Comparison of ENCODE assay signal across 24 cellular contexts in the genomic region with DNA sequence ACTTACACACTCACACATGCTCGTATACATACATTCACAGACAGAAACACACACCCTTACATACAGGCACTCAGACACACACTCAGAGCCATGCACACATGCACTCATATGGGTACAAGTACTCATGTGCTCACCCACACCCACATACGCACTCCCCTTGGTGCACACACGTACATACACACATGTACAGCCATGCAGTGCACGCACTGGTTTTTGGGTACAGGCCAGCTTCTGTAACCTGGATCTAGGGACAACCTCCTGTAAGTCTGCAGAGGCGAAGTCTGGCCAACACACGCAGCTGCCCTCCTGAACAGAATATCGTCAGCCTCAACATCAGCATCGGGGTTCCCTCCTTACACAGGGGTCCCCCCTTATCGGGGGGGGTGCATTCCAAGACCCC.
DNase-seq lines count a peak whose midpoint lies in the region; ATAC-seq, FAIRE-seq and TF ChIP-seq lines count a peak whose summit lies in the region.
"Had no signal": no experiment of that assay in that cellular context is flagged by ENCODE, and none has a peak within 500 bp of the region (broad histone marks: within the 10 kb centered on the region; RNA-seq: fewer than 3 reads in every experiment).

No MANE protein-coding gene starts in this region.

- no peak overlapping the region for H3K9ac ChIP-seq in H1 (replicated peaks in 1 of 4; ENCODE audit: extremely low read depth in 1 of 4, low read depth in 3 of 4, low read length in 3 of 4)

- POLR2A ChIA-PET in H1 (lab: Charles Lee; ENCODE audit: partially characterized antibody), result interaction anchor here (1.7 kb wide), 1 partner anchor 12 kb away, joined by 3 read pairs; no protein-coding TSS in a partner anchor

- no peaks in the 10 kb centered on the region for H3K9me3 ChIP-seq in H1 (ENCODE audit: insufficient read depth in 2 of 2, low read depth in 1 of 2, low read length in 1 of 2)
- no peaks in the 10 kb centered on the region for H3K9me3 ChIP-seq in tibial artery
- H3K9me3 ChIP-seq: BLaER1 treated with 17β-estradiol and CSF1 and Interleukin-3, amounts not matched to agents 10 nM and 100 nM had no signal

- no peak overlapping the region for H2BK120ac ChIP-seq in H1 (replicated peaks; ENCODE audit: low read depth, low read length)

- no peak overlapping the region for H2BK5ac ChIP-seq in H1 (ENCODE audit: low read depth, low read length)

- no peaks in the 10 kb centered on the region for H3K27me3 ChIP-seq in H1 (replicated peaks in 1 of 4; ENCODE audit: control insufficient read depth in 3 of 4, extremely low read depth in 1 of 4, insufficient read depth in 3 of 4, low read length in 3 of 4)
- H3K27me3 ChIP-seq in tibial artery, result peaks cover 0 to 12% of the 10 kb centered on the region in 2 donors
- H3K27me3 ChIP-seq: BLaER1 treated with 17β-estradiol and CSF1 and Interleukin-3, amounts not matched to agents 10 nM and 100 nM had no signal

- H2BK12ac ChIP-seq in H1 (ENCODE audit: low read depth, low read length), result no peak overlapping the region

- FAIRE-seq in H1 (lab: Jason Lieb, UNC), result no peak
- FAIRE-seq: D721Med, G401.6, GM18507, HTR-8/SVneo had no signal

- H3K79me2 ChIP-seq in H1 (ENCODE audit: control insufficient read depth in 1 of 2, insufficient read depth in 2 of 2, low read length in 2 of 2), result no peaks in the 10 kb centered on the region

- H3K4me1 ChIP-seq in H1 (replicated peaks in 1 of 4; ENCODE audit: control insufficient read depth in 3 of 4, insufficient read depth in 4 of 4, low read length in 3 of 4) (peaks cover 0 to 2% (median 0%) of the 10 kb centered on the region in 4 experiments; a peak in 1 of 7 replicates), tibial artery (no peaks in the 10 kb centered on the region)

- H3K4me2 ChIP-seq in H1 (ENCODE audit: insufficient read depth in 1 of 2, low read depth in 2 of 2, low read length in 2 of 2), result no peak overlapping the region

- H3K4me3 ChIP-seq in H1 (ENCODE audit: extremely low read depth in 1 of 4, insufficient read depth in 2 of 4, low read depth in 3 of 4, low read length in 4 of 4), result no peak overlapping the region
- H3K4me3 ChIP-seq in tibial artery, result no peak overlapping the region
- H3K4me3 ChIP-seq: BLaER1 treated with 17β-estradiol and CSF1 and Interleukin-3, amounts not matched to agents 10 nM and 100 nM had no signal

- TF ChIP-seq CTCF in H1 (IDR thresholded peaks at IDR 0.05; ENCODE audit: control extremely low read depth in 1 of 3, insufficient read depth in 1 of 3, low read depth in 1 of 3, low read length in 3 of 3), result no peak
- no peak for TF ChIP-seq CTCF in omental fat pad (IDR thresholded peaks at IDR 0.05)
- TF ChIP-seq CTCF in tibial artery (IDR thresholded peaks at IDR 0.05), result no peak

- DNase-seq in activated CD8-positive, alpha-beta memory T cell treated with anti-CD3 and anti-CD28 coated beads for 24 hours, result peak; percentile 41
- no peak for DNase-seq in activated CD8-positive, alpha-beta memory T cell treated with anti-CD3 and anti-CD28 coated beads, Interleukin-2, amount 50 U/mL, for 4 hours
- DNase-seq in H1 (ENCODE audit: low read depth in 1 of 2, low spot score in 2 of 2) (no peak), omental fat pad (ENCODE audit: low spot score) (peak; percentile 12), tibial artery (peak; percentile 13 to 53), NCI-H187 (lab: John Stamatoyannopoulos, UW) (no peak), HuH-7.5 (ENCODE audit: low spot score) (no peak)
- no peak for DNase-seq in activated CD4-positive, alpha-beta T cell treated with anti-CD3 and anti-CD28 coated beads, Interleukin-2, amount 10 ng/mL, durations not matched to agents 24 days and 14 days
- DNase-seq: 8988T, DMS79 treated with DMSO at 0.1 percent for 48 hours, NCI-H1417, NCI-H1930, NCI-H2171, NCI-H446 treated with DMSO at 0.1 percent for 48 hours, NCI-H748 treated with DMSO at 0.1 percent for 48 hours, PC-3 had no signal

- H3K27me3 Mint-ChIP-seq in activated CD4-positive, alpha-beta T cell treated with anti-CD3 and anti-CD28 coated beads, Interleukin-2, amount 10 ng/mL, durations not matched to agents 24 days and 14 days, result peaks cover 8% of the 10 kb centered on the region

- no peak overlapping the region for H3K27ac Mint-ChIP-seq in activated CD4-positive, alpha-beta T cell treated with anti-CD3 and anti-CD28 coated beads, Interleukin-2, amount 10 ng/mL, durations not matched to agents 24 days and 14 days
- H3K27ac Mint-ChIP-seq: CD8-positive, alpha-beta memory T cell had no signal

- no peak for TF ChIP-seq RAD21 in H1 (IDR thresholded peaks at IDR 0.05 in 1 of 2, conservative IDR thresholded peaks at IDR 0.05 in 1 of 2; ENCODE audit: low read depth in 2 of 2, low read length in 2 of 2)

- 0 out of 2 replicates have a peak overlapping the region, but pooled peaks have one; percentile 88 for H2BK15ac ChIP-seq in H1 (ENCODE audit: low read length)

- no peak overlapping the region for H3K18ac ChIP-seq in H1 (ENCODE audit: extremely low read depth, low read length)

- no peak overlapping the region for H4K5ac ChIP-seq in H1 (ENCODE audit: insufficient read length, low read depth, low read length)

- 90% methylated on average over 9 of the region's 9 CpGs; no CpG with 5 or more reads in 1 of the 2 experiments for WGBS in H1 (ENCODE audit: extremely low coverage in 1 of 2, insufficient coverage in 1 of 2, insufficient read length in 1 of 2, insufficient replicate concordance in 2 of 2, low coverage in 1 of 2, low lambda C conversion rate in 2 of 2, missing lambda C conversion rate in 1 of 2), 2 experiments

- H4K8ac ChIP-seq in H1 (ENCODE audit: extremely low read depth, insufficient read depth, low read length), result no peak overlapping the region; the same call in 1 of the 2 replicates

- CTCF ChIA-PET in H1 (lab: Charles Lee; ENCODE audit: partially characterized antibody), result interaction anchor here (1.1 kb wide), 2 partner anchors 37 to 478 kb away, joined by 3 read pairs; no protein-coding TSS in a partner anchor

- no peak for ATAC-seq in omental fat pad (ENCODE audit: low FRiP score)
- ATAC-seq: HCT116, PC-3 had no signal

- H3K4me1 Mint-ChIP-seq in activated CD4-positive, alpha-beta T cell treated with anti-CD3 and anti-CD28 coated beads, Interleukin-2, amount 10 ng/mL, durations not matched to agents 24 days and 14 days, result peaks cover 2% of the 10 kb centered on the region

- H3K36me3 ChIP-seq in H1 (ENCODE audit: control insufficient read depth in 2 of 4, insufficient read depth in 4 of 4, low read length in 3 of 4) (no peaks in the 10 kb centered on the region), tibial artery (no peaks in the 10 kb centered on the region)
- H3K36me3 ChIP-seq: BLaER1 treated with 17β-estradiol and CSF1 and Interleukin-3, amounts not matched to agents 10 nM and 100 nM had no signal

- H2AK5ac ChIP-seq in H1 (ENCODE audit: low read depth, low read length), result no peak overlapping the region

- no peaks in the 10 kb centered on the region for H3K23me2 ChIP-seq in H1 (ENCODE audit: low read depth, low read length)

- no peak overlapping the region for H3K23ac ChIP-seq in H1 (ENCODE audit: insufficient read length)

- no peak for TF ChIP-seq POLR2A in H1 (IDR thresholded peaks at IDR 0.05; ENCODE audit: control extremely low read depth in 1 of 2, low read depth in 2 of 2, low read length in 2 of 2)

- intact Hi-C loops in tibial artery (cut with DNase I; ENCODE audit: low total_unique reads), result no loop called here
- intact Hi-C loops in activated CD4-positive, alpha-beta T cell treated with anti-CD3 and anti-CD28 coated beads, Interleukin-2, amount 10 ng/mL, durations not matched to agents 24 days and 14 days (cut with micrococcal nuclease), result no loop called here

- no peak overlapping the region for H2BK20ac ChIP-seq in H1 (ENCODE audit: low read length)

- H3K56ac ChIP-seq in H1 (replicated peaks; ENCODE audit: insufficient read length, low read depth, low read length), result no peak overlapping the region

- no peaks in the 10 kb centered on the region for H3K9me3 Mint-ChIP-seq in activated CD4-positive, alpha-beta T cell treated with anti-CD3 and anti-CD28 coated beads, Interleukin-2, amount 10 ng/mL, durations not matched to agents 24 days and 14 days

- no peak overlapping the region for H3K4me3 Mint-ChIP-seq in activated CD4-positive, alpha-beta T cell treated with anti-CD3 and anti-CD28 coated beads, Interleukin-2, amount 10 ng/mL, durations not matched to agents 24 days and 14 days
- H3K4me3 Mint-ChIP-seq: CD8-positive, alpha-beta memory T cell had no signal

- no peaks in the 10 kb centered on the region for H3K36me3 Mint-ChIP-seq in activated CD4-positive, alpha-beta T cell treated with anti-CD3 and anti-CD28 coated beads, Interleukin-2, amount 10 ng/mL, durations not matched to agents 24 days and 14 days (ENCODE audit: low read depth)
- H3K36me3 Mint-ChIP-seq: CD8-positive, alpha-beta memory T cell had no signal

- no peak overlapping the region for H3K14ac ChIP-seq in H1 (ENCODE audit: insufficient read length)

- no peak for TF ChIP-seq EP300 in H1 (IDR thresholded peaks at IDR 0.05; ENCODE audit: borderline replicate concordance in 1 of 2, low read depth in 2 of 2, low read length in 2 of 2)

- H4K20me1 ChIP-seq in H1 (replicated peaks in 1 of 2; ENCODE audit: control insufficient read depth in 1 of 2, insufficient read depth in 2 of 2, low read length in 2 of 2), result no peaks in the 10 kb centered on the region
- H4K20me1 ChIP-seq: BLaER1 treated with 17β-estradiol and CSF1 and Interleukin-3, amounts not matched to agents 10 nM and 100 nM had no signal

- H3K79me1 ChIP-seq in H1 (ENCODE audit: low read depth, low read length), result no peaks in the 10 kb centered on the region

- no peak overlapping the region for H4K91ac ChIP-seq in H1 (replicated peaks; ENCODE audit: insufficient read length, low read length)

- no peak overlapping the region for H3K4ac ChIP-seq in H1 (replicated peaks; ENCODE audit: insufficient read length, low read depth, low read length)

- no peak overlapping the region for H2AFZ ChIP-seq in H1 (ENCODE audit: low read length)

- no peak overlapping the region for H3K27ac ChIP-seq in H1 (ENCODE audit: low read depth, low read length)
- H3K27ac ChIP-seq in tibial artery, result no peak overlapping the region
- H3K27ac ChIP-seq: HL-60 had no signal

TF ChIP-seq in H1, 55 proteins besides CTCF, POLR2A, EP300 and RAD21:
- TF ChIP-seq FOSL1 (IDR thresholded peaks at IDR 0.05; ENCODE audit: insufficient read depth, low read depth, low read length) (no peak), GABPA (IDR thresholded peaks at IDR 0.05; ENCODE audit: borderline replicate concordance, insufficient read depth, low read length) (no peak), RBBP5 (IDR thresholded peaks at IDR 0.05; ENCODE audit: borderline replicate concordance, low read depth, low read length) (no peak), KDM1A (IDR thresholded peaks at IDR 0.05; ENCODE audit: borderline replicate concordance, low read length) (no peak), SP2 (IDR thresholded peaks at IDR 0.05; ENCODE audit: low read length) (no peak), TEAD4 (IDR thresholded peaks at IDR 0.05; ENCODE audit: low read depth, low read length) (no peak)

Comparison
In these comparisons a context has a peak if more than half of its experiments do, and no peak if none do; other contexts are left out.
1. DNase-seq: peak in activated CD8-positive, alpha-beta memory T cell treated with anti-CD3 and anti-CD28 coated beads for 24 hours (single experiment), omental fat pad (single experiment) and tibial artery (2 of 2); none in activated CD8-positive, alpha-beta memory T cell treated with anti-CD3 and anti-CD28 coated beads, Interleukin-2, amount 50 U/mL, for 4 hours (single experiment), H1 (0 of 2), NCI-H187 (0 of 2), HuH-7.5 (single experiment) and activated CD4-positive, alpha-beta T cell treated with anti-CD3 and anti-CD28 coated beads, Interleukin-2, amount 10 ng/mL, durations not matched to agents 24 days and 14 days (single experiment).